21 cellular contexts compared by ENCODE assay signal in the genomic region with DNA sequence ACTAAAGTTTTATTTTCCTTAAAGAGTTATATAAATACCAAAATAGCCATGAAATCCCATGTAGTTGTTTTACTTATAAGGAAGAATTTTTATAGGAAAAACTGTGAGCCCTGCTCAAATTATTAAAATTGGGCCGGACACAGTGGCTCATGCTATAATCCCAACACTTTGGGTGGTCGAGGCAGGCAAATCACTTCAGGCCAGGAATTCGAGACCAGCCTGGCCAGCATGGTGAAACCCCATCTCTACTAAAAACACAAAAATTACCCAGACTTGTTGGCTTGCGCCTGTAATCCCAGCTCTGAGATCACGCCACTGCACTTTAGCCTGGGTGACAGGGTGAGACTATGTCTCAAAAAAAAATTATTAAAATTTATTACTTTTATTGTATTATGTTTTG.
DNase-seq lines count a peak whose midpoint lies in the region; ATAC-seq and TF ChIP-seq lines count a peak whose summit lies in the region.
"Had no signal": no experiment of that assay in that cellular context is flagged by ENCODE, and none has a peak within 500 bp of the region (broad histone marks: within the 10 kb centered on the region; RNA-seq: fewer than 3 reads in every experiment).

No MANE protein-coding gene starts in this region.

- H3K14ac ChIP-seq in mesenchymal stem cell (ENCODE audit: low read length in 2 of 2) = no peak overlapping the region

- no peak overlapping the region for H2AFZ ChIP-seq in DND-41 (ENCODE audit: low read depth, low read length)
- H2AFZ ChIP-seq in mesenchymal stem cell (ENCODE audit: low read depth, low read length) = no peak overlapping the region
- H2AFZ ChIP-seq: hepatocyte, PC-9 had no signal

- H2BK15ac ChIP-seq in mesenchymal stem cell (ENCODE audit: low read depth, poor library complexity, severe bottlenecking) = no peak overlapping the region

- H3K9ac ChIP-seq in DND-41 (ENCODE audit: low read depth, low read length) (no peak overlapping the region), mesenchymal stem cell (ENCODE audit: low read length) (peak overlapping the region; percentile 74)

- TF ChIP-seq POLR2A in breast epithelium (IDR thresholded peaks at IDR 0.05) = no peak

- H3K4me1 ChIP-seq in DND-41 (ENCODE audit: insufficient read depth, low read length) (peaks cover 12% of the 10 kb centered on the region), mesenchymal stem cell (ENCODE audit: control insufficient read depth, insufficient read depth, low read depth, low read length) (no peaks in the 10 kb centered on the region), breast epithelium (no peaks in the 10 kb centered on the region)
- H3K4me1 ChIP-seq: BE2C had no signal

- H3K9me3 ChIP-seq in DND-41 (ENCODE audit: insufficient read depth, low read length, severe bottlenecking) = no peaks in the 10 kb centered on the region
- H3K9me3 ChIP-seq in mesenchymal stem cell (ENCODE audit: control insufficient read depth, low read length) = no peaks in the 10 kb centered on the region
- no peaks in the 10 kb centered on the region for H3K9me3 ChIP-seq in breast epithelium
- H3K9me3 ChIP-seq: BE2C, body of pancreas, pancreas, stomach had no signal

- peak overlapping the region in 4 of 7 donors; percentile 69 to 81 (median 74) for H3K27ac Mint-ChIP-seq in CD14-positive monocyte
- peak overlapping the region; percentile 90 for H3K27ac Mint-ChIP-seq in activated T-helper 17 cell treated with anti-CD3 and anti-CD28 coated beads, Interleukin-2, amount 50 U/mL, for 72 hours
- H3K27ac Mint-ChIP-seq: WTC11 had no signal

- no peak overlapping the region for H3K18ac ChIP-seq in mesenchymal stem cell (ENCODE audit: low read depth in 1 of 2, low read length in 2 of 2)

- TF ChIP-seq CTCF in CD14-positive monocyte (IDR thresholded peaks at IDR 0.05) (no peak), DND-41 (IDR thresholded peaks at IDR 0.05; ENCODE audit: borderline replicate concordance, extremely low read depth, low read length, poor library complexity, severe bottlenecking) (no peak), breast epithelium (IDR thresholded peaks at IDR 0.05) (no peak)

- no peak overlapping the region for H3K4me3 ChIP-seq in DND-41 (ENCODE audit: low read depth in 1 of 2, low read length in 2 of 2)
- no peak overlapping the region for H3K4me3 ChIP-seq in mesenchymal stem cell (ENCODE audit: insufficient read depth in 1 of 2, low read depth in 1 of 2, low read length in 2 of 2)
- H3K4me3 ChIP-seq in breast epithelium = no peak overlapping the region
- H3K4me3 ChIP-seq: body of pancreas, coronary artery, hepatocyte, lung, PC-9, stomach had no signal

- no peak overlapping the region for H2BK5ac ChIP-seq in mesenchymal stem cell (ENCODE audit: low read depth, low read length, poor library complexity, severe bottlenecking)

- H3K4me2 ChIP-seq in DND-41 (ENCODE audit: insufficient read depth, low read length) (0 out of 2 replicates have a peak overlapping the region, but pooled peaks have one; percentile 58), mesenchymal stem cell (ENCODE audit: low read length, poor library complexity, severe bottlenecking) (no peak overlapping the region)
- H3K4me2 ChIP-seq: PC-9 had no signal

- H2AK5ac ChIP-seq in mesenchymal stem cell (ENCODE audit: low read length, severe bottlenecking) = no peak overlapping the region

- no peaks in the 10 kb centered on the region for H3K79me2 ChIP-seq in DND-41 (ENCODE audit: insufficient read depth, low read length)
- H3K79me2 ChIP-seq: hepatocyte had no signal

- intact Hi-C loops in CD14-positive monocyte (cut with micrococcal nuclease) (loop anchor here in 1 of 2 donors (10.0 kb wide), 1 partner anchor 277 kb away; a partner anchor contains a TSS), breast epithelium (cut with DNase I; ENCODE audit: low total_unique reads) (no loop called here)

- H3K36me3 ChIP-seq in DND-41 (ENCODE audit: insufficient read depth, low read length) (no peaks in the 10 kb centered on the region), mesenchymal stem cell (ENCODE audit: control insufficient read depth in 1 of 2, insufficient read depth in 2 of 2, low read depth in 1 of 2, low read length in 2 of 2) (no peaks in the 10 kb centered on the region), breast epithelium (no peaks in the 10 kb centered on the region)
- H3K36me3 ChIP-seq: BE2C, pancreas, stomach had no signal

- DNase-seq in CD14-positive monocyte (ENCODE audit: low spot score) (no peak), DND-41 (no peak), mesenchymal stem cell (no peak), breast epithelium (ENCODE audit: low spot score in 2 of 2) (no peak)
- DNase-seq: BE2C, body of pancreas, DMS 273 treated with DMSO at 0.1 percent for 48 hours, GF-D8, NCI-H1694, NCI-H82, pancreas, PC-9, stomach had no signal

- no peaks in the 10 kb centered on the region for H4K20me1 ChIP-seq in DND-41 (ENCODE audit: insufficient read depth, low read length)

- H3K4me1 Mint-ChIP-seq in CD14-positive monocyte = peaks cover 6% of the 10 kb centered on the region
- H3K4me1 Mint-ChIP-seq in activated T-helper 17 cell treated with anti-CD3 and anti-CD28 coated beads, Interleukin-2, amount 50 U/mL, for 72 hours = peaks cover 44% of the 10 kb centered on the region
- H3K4me1 Mint-ChIP-seq: WTC11 had no signal

- H3K27ac ChIP-seq in DND-41 (ENCODE audit: low read length) = no peak overlapping the region
- H3K27ac ChIP-seq in mesenchymal stem cell (ENCODE audit: low read length, poor library complexity, severe bottlenecking) = no peak overlapping the region
- H3K27ac ChIP-seq in breast epithelium = no peak overlapping the region
- H3K27ac ChIP-seq: coronary artery, hepatocyte, PC-9 had no signal

- no peak overlapping the region for H3K4ac ChIP-seq in mesenchymal stem cell (ENCODE audit: low read depth in 1 of 2, low read length in 2 of 2)

- H3K9me3 Mint-ChIP-seq in CD14-positive monocyte = peaks cover 0 to 3% (median 0%) of the 10 kb centered on the region in 7 donors
- no peaks in the 10 kb centered on the region for H3K9me3 Mint-ChIP-seq in activated T-helper 17 cell treated with anti-CD3 and anti-CD28 coated beads, Interleukin-2, amount 50 U/mL, for 72 hours
- H3K9me3 Mint-ChIP-seq: T-helper 2 cell treated with Interferon-gamma antibody and Interleukin-4, amounts not matched to agents 5 μg/mL and 100 μg/mL, for 36 hours; WTC11 had no signal

- H3K23ac ChIP-seq in mesenchymal stem cell (ENCODE audit: low read length in 2 of 2) = no peak overlapping the region

- H2BK12ac ChIP-seq in mesenchymal stem cell (ENCODE audit: low read length in 2 of 2) = no peak overlapping the region

- H3K27me3 Mint-ChIP-seq in CD14-positive monocyte (ENCODE audit: low read depth in 3 of 3) = peaks cover 0 to 7% (median 0%) of the 10 kb centered on the region in 3 donors
- no peaks in the 10 kb centered on the region for H3K27me3 Mint-ChIP-seq in activated T-helper 17 cell treated with anti-CD3 and anti-CD28 coated beads, Interleukin-2, amount 50 U/mL, for 72 hours

- no peak overlapping the region for H3K4me3 Mint-ChIP-seq in CD14-positive monocyte
- H3K4me3 Mint-ChIP-seq in activated T-helper 17 cell treated with anti-CD3 and anti-CD28 coated beads, Interleukin-2, amount 50 U/mL, for 72 hours = peak overlapping the region; percentile 61
- H3K4me3 Mint-ChIP-seq: WTC11 had no signal

- WGBS in mesenchymal stem cell = 75% methylated on average over 3 of the region's 5 CpGs

- H3K36me3 Mint-ChIP-seq in CD14-positive monocyte = no peaks in the 10 kb centered on the region
- peaks cover 17% of the 10 kb centered on the region for H3K36me3 Mint-ChIP-seq in activated T-helper 17 cell treated with anti-CD3 and anti-CD28 coated beads, Interleukin-2, amount 50 U/mL, for 72 hours (ENCODE audit: low read depth)
- H3K36me3 Mint-ChIP-seq: WTC11 had no signal

- H3K79me1 ChIP-seq in mesenchymal stem cell (replicated peaks; ENCODE audit: low read length, poor library complexity, severe bottlenecking) = no peaks in the 10 kb centered on the region

- H4K8ac ChIP-seq in mesenchymal stem cell (ENCODE audit: low read length) = no peak overlapping the region

- H3K27me3 ChIP-seq in DND-41 (ENCODE audit: insufficient read depth, low read length, poor library complexity) (no peaks in the 10 kb centered on the region), mesenchymal stem cell (ENCODE audit: control insufficient read depth in 1 of 2, insufficient read depth in 1 of 2, low read length in 2 of 2) (no peaks in the 10 kb centered on the region), breast epithelium (no peaks in the 10 kb centered on the region)
- H3K27me3 ChIP-seq: BE2C, body of pancreas, hepatocyte, pancreas, stomach had no signal

- no peak overlapping the region for H4K91ac ChIP-seq in mesenchymal stem cell (ENCODE audit: low read length)

- no peak overlapping the region for H2BK120ac ChIP-seq in mesenchymal stem cell (ENCODE audit: low read depth, low read length)

- no peak for ATAC-seq in DND-41 (ENCODE audit: insufficient read depth, low read depth)
- no peak for ATAC-seq in activated T-helper 17 cell treated with anti-CD3 and anti-CD28 coated beads, Interleukin-2, amount 50 U/mL, for 72 hours (replicated peaks)
- no peak for ATAC-seq in HG02798 (IDR thresholded peaks at IDR 0.05; ENCODE audit: poor library complexity, unreplicated experiment)
- ATAC-seq in GM21423 (IDR thresholded peaks at IDR 0.05; ENCODE audit: unreplicated experiment) = no peak
- ATAC-seq: WTC11 had no signal
